8 cellular contexts compared by ENCODE assay signal in the genomic region with DNA sequence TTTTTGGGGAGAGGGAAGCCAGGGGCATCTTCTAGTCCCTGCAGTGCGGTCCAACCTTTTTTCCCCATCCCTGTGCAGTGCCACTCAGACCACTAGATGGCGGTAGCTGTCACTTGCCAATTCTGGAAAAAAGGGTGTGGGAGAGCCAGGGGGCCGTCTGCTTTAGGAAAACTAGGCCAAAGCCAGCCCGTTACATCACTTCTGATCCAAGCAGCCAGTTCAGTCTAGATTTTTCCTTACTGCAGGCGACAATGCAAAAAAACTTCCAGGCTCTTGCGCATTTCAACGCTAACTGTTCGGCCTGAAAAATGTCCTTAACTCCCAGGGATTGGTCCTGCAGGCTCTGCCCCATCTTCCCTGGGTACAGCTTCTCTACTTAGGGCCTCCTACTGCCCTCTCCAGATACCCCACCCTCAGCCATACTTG.
A peak's percentile ranks its signal among the peaks of the same experiment; 100 is the strongest.
DNase-seq lines count a peak whose midpoint lies in the region; ATAC-seq and TF ChIP-seq lines count a peak whose summit lies in the region.

No MANE protein-coding gene starts in this region.

- no peaks in the 10 kb centered on the region for H3K36me3 ChIP-seq in cardiac muscle cell
- no peaks in the 10 kb centered on the region for H3K36me3 ChIP-seq in uterus

- peaks cover 39% of the 10 kb centered on the region for H3K27me3 Mint-ChIP-seq in activated naive CD8-positive, alpha-beta T cell treated with anti-CD3 and anti-CD28 coated beads, Interleukin-2, amount 50 U/mL, for 24 hours

- intact Hi-C loops in posterior vena cava (cut with DNase I) (no loop called here), uterus (cut with DNase I; ENCODE audit: low total_unique reads) (loop anchor here (10.0 kb wide), 1 partner anchor 380 kb away; no protein-coding TSS in a partner anchor)

- no peaks in the 10 kb centered on the region for H3K9me3 Mint-ChIP-seq in activated naive CD8-positive, alpha-beta T cell treated with anti-CD3 and anti-CD28 coated beads, Interleukin-2, amount 50 U/mL, for 24 hours

- H3K36me3 Mint-ChIP-seq in activated naive CD8-positive, alpha-beta T cell treated with anti-CD3 and anti-CD28 coated beads, Interleukin-2, amount 50 U/mL, for 24 hours (ENCODE audit: low read depth): no peaks in the 10 kb centered on the region

- H3K4me1 ChIP-seq in cardiac muscle cell (ENCODE audit: low read depth): no peaks in the 10 kb centered on the region
- no peaks in the 10 kb centered on the region for H3K4me1 ChIP-seq in uterus

- peak; percentile 99 for TF ChIP-seq CTCF in cardiac muscle cell (IDR thresholded peaks at IDR 0.05; ENCODE audit: low read depth, low read length)
- peak; percentile 66 to 88 (median 74) for TF ChIP-seq CTCF in uterus (IDR thresholded peaks at IDR 0.05)

- H3K27ac ChIP-seq in cardiac muscle cell: no peak overlapping the region
- H3K27ac ChIP-seq in uterus: no peak overlapping the region

- no peak for TF ChIP-seq POLR2A in uterus (IDR thresholded peaks at IDR 0.05)

- peaks cover 2% of the 10 kb centered on the region for H3K4me1 Mint-ChIP-seq in activated naive CD8-positive, alpha-beta T cell treated with anti-CD3 and anti-CD28 coated beads, Interleukin-2, amount 50 U/mL, for 24 hours

- ATAC-seq in activated naive CD8-positive, alpha-beta T cell treated with anti-CD3 and anti-CD28 coated beads, Interleukin-2, amount 50 U/mL, for 24 hours: peak; percentile 43
- ATAC-seq in GM21619 (IDR thresholded peaks at IDR 0.05; ENCODE audit: unreplicated experiment): no peak

- H3K27ac Mint-ChIP-seq in activated naive CD8-positive, alpha-beta T cell treated with anti-CD3 and anti-CD28 coated beads, Interleukin-2, amount 50 U/mL, for 24 hours: no peak overlapping the region

- no peaks in the 10 kb centered on the region for H3K9me3 ChIP-seq in cardiac muscle cell (ENCODE audit: low read depth)
- H3K9me3 ChIP-seq in uterus: no peaks in the 10 kb centered on the region

- DNase-seq in DMS53 treated with DMSO at 0.1 percent for 48 hours (lab: John Stamatoyannopoulos, UW; ENCODE audit: unreplicated experiment) (peak; percentile 33), HT-29 (ENCODE audit: low spot score) (peak; percentile 65), SHP77 treated with DMSO at 0.1 percent for 48 hours (lab: John Stamatoyannopoulos, UW) (peak; percentile 17), cardiac muscle cell (ENCODE audit: low read depth in 1 of 2, low spot score in 1 of 2) (peak; percentile 78 to 88), posterior vena cava (ENCODE audit: low spot score) (peak; percentile 91), uterus (peak; percentile 47 to 68)
- peak; percentile 58 for DNase-seq in activated naive CD8-positive, alpha-beta T cell treated with anti-CD3 and anti-CD28 coated beads, Interleukin-2, amount 50 U/mL, for 24 hours

- H3K27me3 ChIP-seq in cardiac muscle cell (peaks cover 6% of the 10 kb centered on the region), uterus (no peaks in the 10 kb centered on the region)

- no peak overlapping the region for H3K4me3 ChIP-seq in cardiac muscle cell
- H3K4me3 ChIP-seq in uterus: no peak overlapping the region

- no peak overlapping the region for H3K4me3 Mint-ChIP-seq in activated naive CD8-positive, alpha-beta T cell treated with anti-CD3 and anti-CD28 coated beads, Interleukin-2, amount 50 U/mL, for 24 hours

Comparison
In these comparisons a context has a peak if more than half of its experiments do, and no peak if none do; other contexts are left out.
1. DNase-seq: peak in every context shown above with its lines; median percentile 91 in posterior vena cava; 83 in cardiac muscle cell; 65 in HT-29; 58 in activated naive CD8-positive, alpha-beta T cell treated with anti-CD3 and anti-CD28 coated beads, Interleukin-2, amount 50 U/mL, for 24 hours; 58 in uterus; 33 in DMS53 treated with DMSO at 0.1 percent for 48 hours; 17 in SHP77 treated with DMSO at 0.1 percent for 48 hours.